ENCODE assay signal across 25 cellular contexts in genomic region chr2:175293195-175293594, GRCh38.
DNase-seq lines count a peak whose midpoint lies in the region; ATAC-seq, FAIRE-seq and TF ChIP-seq lines count a peak whose summit lies in the region.
"Had no signal": no experiment of that assay in that cellular context is flagged by ENCODE, and none has a peak within 500 bp of the region (broad histone marks: within the 10 kb centered on the region; RNA-seq: fewer than 3 reads in every experiment).

No MANE protein-coding gene starts in this region.

- CTCF ChIA-PET in HepG2 (lab: Yijun Ruan, JAX; ENCODE audit: low intra/inter-chr PET ratio, low total read pairs): no interaction called here
- CTCF ChIA-PET in K562 (lab: Yijun Ruan, JAX; ENCODE audit: low intra/inter-chr PET ratio): no interaction called here
- CTCF ChIA-PET in HEK293T (lab: Yijun Ruan, JAX): no interaction called here

- no peaks in the 10 kb centered on the region for H3K36me3 ChIP-seq in HepG2 (replicated peaks in 1 of 2; ENCODE audit: control insufficient read depth in 1 of 2, insufficient read depth in 2 of 2, low read length in 2 of 2)
- no peaks in the 10 kb centered on the region for H3K36me3 ChIP-seq in right lobe of liver
- no peaks in the 10 kb centered on the region for H3K36me3 ChIP-seq in K562 (ENCODE audit: control insufficient read depth, insufficient read depth, low read length)
- no peaks in the 10 kb centered on the region for H3K36me3 ChIP-seq in trophoblast cell (ENCODE audit: control insufficient read depth in 1 of 2, insufficient read depth in 2 of 2, low read length in 2 of 2)
- H3K36me3 ChIP-seq in hepatocyte (replicated peaks; ENCODE audit: insufficient read depth, low read depth): no peaks in the 10 kb centered on the region
- H3K36me3 ChIP-seq: BE2C, BLaER1 had no signal

- H3K27me3 ChIP-seq in HepG2 (ENCODE audit: control insufficient read depth in 1 of 2, insufficient read depth in 2 of 2, low read length in 2 of 2) (peaks cover 0 to 11% of the 10 kb centered on the region in 2 experiments; a peak in 2 of 5 replicates), right lobe of liver (peaks cover 0 to 5% of the 10 kb centered on the region in 2 donors), K562 (ENCODE audit: control insufficient read depth in 2 of 2, insufficient read depth in 2 of 2, low read length in 2 of 2) (no peaks in the 10 kb centered on the region), trophoblast cell (ENCODE audit: insufficient read depth, low read length) (no peaks in the 10 kb centered on the region), hepatocyte (peaks cover 16% of the 10 kb centered on the region)
- H3K27me3 ChIP-seq: BE2C, BLaER1 had no signal

- no peak overlapping the region for H3K23ac ChIP-seq in trophoblast cell (ENCODE audit: low read length)

- no peak overlapping the region for H2BK5ac ChIP-seq in trophoblast cell (ENCODE audit: low read depth, low read length, poor library complexity)

- H3K14ac ChIP-seq in trophoblast cell (ENCODE audit: low read length): no peak overlapping the region

- TF ChIP-seq CTCF in HepG2 (CRISPR knock-in tag; IDR thresholded peaks at IDR 0.05) (no peak), right lobe of liver (IDR thresholded peaks at IDR 0.05) (no peak), K562 (IDR thresholded peaks at IDR 0.05 in 2 of 3, conservative IDR thresholded peaks at IDR 0.05 in 1 of 3; ENCODE audit: insufficient read depth in 2 of 3, low read depth in 1 of 3, low read length in 3 of 3) (no peak), hepatocyte (IDR thresholded peaks at IDR 0.05; ENCODE audit: poor library complexity) (no peak)

- no peaks in the 10 kb centered on the region for H3K9me1 ChIP-seq in K562 (ENCODE audit: control insufficient read depth, insufficient read depth, low read length)

- in situ Hi-C loops in HepG2 (cut with HindIII; ENCODE audit: extremely low pct_ligation_motif_present, low pct_unique_long_range_greater_than_20kb) (loop anchor here (25.0 kb wide), 1 partner anchor 256 kb away; no protein-coding TSS in a partner anchor), K562 (cut with MboI) (no loop called here)

- no peak for TF ChIP-seq RAD21 in HepG2 (CRISPR knock-in tag; IDR thresholded peaks at IDR 0.05)
- no peak for TF ChIP-seq RAD21 in K562 (CRISPR knock-in tag; conservative IDR thresholded peaks at IDR 0.05 in 1 of 2, IDR thresholded peaks at IDR 0.05 in 1 of 2)

- WGBS in HepG2 (ENCODE audit: low lambda C conversion rate): 22% methylated on average over 3 of the region's 3 CpGs
- 70% methylated on average over 3 of the region's 3 CpGs for WGBS in right lobe of liver (ENCODE audit: insufficient coverage, low coverage, low lambda C conversion rate, missing lambda C conversion rate)
- 0% methylated on average over 3 of the region's 3 CpGs for WGBS in K562 (ENCODE audit: insufficient coverage, low coverage, missing lambda C conversion rate)
- WGBS in trophoblast cell (ENCODE audit: extremely low coverage, insufficient coverage, insufficient read length): no CpG with 5 or more reads among the region's 3 CpGs
- WGBS in hepatocyte (ENCODE audit: low lambda C conversion rate, missing lambda C conversion rate): 90% methylated on average over 3 of the region's 3 CpGs

- no peaks in the 10 kb centered on the region for H4K20me1 ChIP-seq in HepG2 (ENCODE audit: insufficient read depth, low read length)
- no peaks in the 10 kb centered on the region for H4K20me1 ChIP-seq in K562 (replicated peaks; ENCODE audit: control insufficient read depth, insufficient read depth, low read length)
- no peaks in the 10 kb centered on the region for H4K20me1 ChIP-seq in hepatocyte (ENCODE audit: insufficient read depth, poor library complexity, severe bottlenecking)
- H4K20me1 ChIP-seq: BLaER1 had no signal

- intact Hi-C loops in HepG2 (cut with micrococcal nuclease; ENCODE audit: unreplicated experiment): no loop called here
- intact Hi-C loops in right lobe of liver (cut with DNase I): loop anchor here in 1 of 2 donors (10.0 kb wide), 1 partner anchor 258 kb away; no protein-coding TSS in a partner anchor
- intact Hi-C loops in K562 (cut with micrococcal nuclease): no loop called here

- POLR2A ChIA-PET in HepG2 (lab: Yijun Ruan, JAX) (no interaction called here), K562 (lab: Yijun Ruan, JAX) (no interaction called here), HEK293T (lab: Yijun Ruan, JAX) (no interaction called here)

- no peak for FAIRE-seq in HepG2 (lab: Jason Lieb, UNC)
- FAIRE-seq in K562 (lab: Jason Lieb, UNC): no peak
- FAIRE-seq: GM12878, GM12892, GM18507 had no signal

- no TSS peak for BruUV-seq in HepG2 (replicated peaks; lab: Mats Ljungman, UMichigan)
- BruUV-seq in K562 (replicated peaks; lab: Mats Ljungman, UMichigan): no TSS peak

- no peak overlapping the region for H2BK12ac ChIP-seq in trophoblast cell (ENCODE audit: low read length)

- no peak for TF ChIP-seq EP300 in HepG2 (IDR thresholded peaks at IDR 0.05; ENCODE audit: low read depth in 2 of 2, low read length in 2 of 2)
- no peak for TF ChIP-seq EP300 in HepG2 (CRISPR knock-in tag; IDR thresholded peaks at IDR 0.05; ENCODE audit: borderline replicate concordance)
- TF ChIP-seq EP300 in K562 (IDR thresholded peaks at IDR 0.05; ENCODE audit: low read length): no peak

- no peaks in the 10 kb centered on the region for H3K4me1 ChIP-seq in HepG2 (ENCODE audit: insufficient read depth, low read length)
- H3K4me1 ChIP-seq in right lobe of liver: no peaks in the 10 kb centered on the region
- no peaks in the 10 kb centered on the region for H3K4me1 ChIP-seq in K562 (replicated peaks in 1 of 2; ENCODE audit: control insufficient read depth in 2 of 2, insufficient read depth in 2 of 2, low read length in 2 of 2)
- H3K4me1 ChIP-seq in trophoblast cell (ENCODE audit: control insufficient read depth in 1 of 2, insufficient read depth in 2 of 2, low read length in 2 of 2): no peaks in the 10 kb centered on the region
- H3K4me1 ChIP-seq in hepatocyte (ENCODE audit: insufficient read depth): no peaks in the 10 kb centered on the region
- H3K4me1 ChIP-seq: BE2C, BLaER1 had no signal

- TF ChIP-seq POLR2A in HepG2 (IDR thresholded peaks at IDR 0.05; ENCODE audit: insufficient read depth in 1 of 2, low read depth in 2 of 2, low read length in 2 of 2): no peak
- TF ChIP-seq POLR2A in right lobe of liver (IDR thresholded peaks at IDR 0.05): no peak
- no peak for TF ChIP-seq POLR2A in K562 (conservative IDR thresholded peaks at IDR 0.05)

- H2AFZ ChIP-seq in HepG2 (ENCODE audit: low read length) (no peak overlapping the region), K562 (ENCODE audit: low read depth, low read length) (no peak overlapping the region), trophoblast cell (ENCODE audit: insufficient read depth, low read length, poor library complexity) (no peak overlapping the region), hepatocyte (no peak overlapping the region)

- H3K9ac ChIP-seq in HepG2 (ENCODE audit: insufficient read depth, low read depth, low read length) (no peak overlapping the region), K562 (ENCODE audit: insufficient read depth in 1 of 2, low read depth in 2 of 2, low read length in 2 of 2) (no peak overlapping the region), trophoblast cell (ENCODE audit: low read length) (peak overlapping the region; percentile 33)
- H3K9ac ChIP-seq: BLaER1 had no signal

- H2BK120ac ChIP-seq in trophoblast cell (ENCODE audit: insufficient read depth, low read length, poor library complexity): no peak overlapping the region

- H3K9me3 ChIP-seq in HepG2 (ENCODE audit: low read length) (no peaks in the 10 kb centered on the region), right lobe of liver (no peaks in the 10 kb centered on the region), K562 (replicated peaks; ENCODE audit: control insufficient read depth, insufficient read depth, low read depth, low read length) (no peaks in the 10 kb centered on the region), trophoblast cell (ENCODE audit: insufficient read depth, low read depth, low read length) (no peaks in the 10 kb centered on the region), hepatocyte (ENCODE audit: low read depth) (no peaks in the 10 kb centered on the region)
- H3K9me3 ChIP-seq: BE2C had no signal

- H3K27ac ChIP-seq in HepG2 (ENCODE audit: extremely low read length, insufficient read depth, low read length) (no peak overlapping the region), right lobe of liver (no peak overlapping the region), K562 (ENCODE audit: extremely low read depth, low read depth, low read length) (no peak overlapping the region), trophoblast cell (ENCODE audit: low read depth, low read length) (no peak overlapping the region), hepatocyte (no peak overlapping the region)
- H3K27ac ChIP-seq: 22Rv1, BLaER1 had no signal

- no peak overlapping the region for H2AK5ac ChIP-seq in trophoblast cell (ENCODE audit: low read length)

- no peaks in the 10 kb centered on the region for H3K79me1 ChIP-seq in trophoblast cell (ENCODE audit: low read length)

- H4K8ac ChIP-seq in trophoblast cell (ENCODE audit: low read depth, low read length): no peak overlapping the region

- ATAC-seq in HepG2 (no peak), right lobe of liver (no peak), K562 (no peak)
- ATAC-seq: GM12878 had no signal

- no peak overlapping the region for H4K91ac ChIP-seq in trophoblast cell (ENCODE audit: low read depth, low read length)

- H3K4me3 ChIP-seq in HepG2 (replicated peaks in 1 of 3; ENCODE audit: insufficient read depth in 1 of 3, low read depth in 2 of 3, low read length in 3 of 3) (no peak overlapping the region), right lobe of liver (no peak overlapping the region), K562 (no peak overlapping the region), trophoblast cell (ENCODE audit: low read depth, low read length) (no peak overlapping the region), hepatocyte (no peak overlapping the region)
- H3K4me3 ChIP-seq: BLaER1, GM12878 had no signal

- DNase-seq in HepG2 (ENCODE audit: low spot score) (no peak), right lobe of liver (no peak), K562 (ENCODE audit: extremely low read depth in 1 of 4, low spot score in 3 of 4) (no peak), trophoblast cell (no peak), NCI-H748 (lab: John Stamatoyannopoulos, UW; ENCODE audit: unreplicated experiment) (no peak), HEK293T (ENCODE audit: extremely low spot score) (no peak), hepatocyte (ENCODE audit: low spot score) (no peak)
- DNase-seq: ACHN; BE2C; C1 segment of cervical spinal cord; CD4-positive, alpha-beta memory T cell; CD4-positive, CD25-positive, alpha-beta regulatory T cell; CD8-positive, alpha-beta memory T cell; COR-L47; DMS 273 treated with DMSO at 0.1 percent for 48 hours; DMS153; DMS79; DND-41; EL; GDM1 had no signal

- H3K4ac ChIP-seq in trophoblast cell (ENCODE audit: low read depth, low read length): no peak overlapping the region

- H3K4me2 ChIP-seq in HepG2 (ENCODE audit: low read depth, low read length): no peak overlapping the region
- no peak overlapping the region for H3K4me2 ChIP-seq in K562 (ENCODE audit: insufficient read depth, low read length)
- no peak overlapping the region for H3K4me2 ChIP-seq in trophoblast cell (ENCODE audit: low read length)
- H3K4me2 ChIP-seq in hepatocyte: no peak overlapping the region
- H3K4me2 ChIP-seq: BLaER1 had no signal

- H3K79me2 ChIP-seq in HepG2 (ENCODE audit: insufficient read depth, low read length): no peaks in the 10 kb centered on the region
- no peaks in the 10 kb centered on the region for H3K79me2 ChIP-seq in K562 (ENCODE audit: control insufficient read depth, insufficient read depth, low read length)
- no peaks in the 10 kb centered on the region for H3K79me2 ChIP-seq in trophoblast cell (ENCODE audit: control insufficient read depth, insufficient read depth, low read length, poor library complexity)
- no peaks in the 10 kb centered on the region for H3K79me2 ChIP-seq in hepatocyte

- no peak overlapping the region for H4K12ac ChIP-seq in trophoblast cell (ENCODE audit: low read depth, low read length)

- no peaks in the 10 kb centered on the region for H3K9me2 ChIP-seq in hepatocyte (replicated peaks; ENCODE audit: insufficient read depth)

- H3K18ac ChIP-seq in trophoblast cell (ENCODE audit: low read length): no peak overlapping the region

Comparison
In these comparisons a context has a peak if more than half of its experiments do, and no peak if none do; other contexts are left out.
1. Of the 241 proteins assayed by ChIP-seq in both HepG2 and K562: peak only in HepG2: MAFF; only in K562: none; in both: MAFK; in neither: 239.